ENCODE assay signal across 25 cellular contexts in the genomic region with DNA sequence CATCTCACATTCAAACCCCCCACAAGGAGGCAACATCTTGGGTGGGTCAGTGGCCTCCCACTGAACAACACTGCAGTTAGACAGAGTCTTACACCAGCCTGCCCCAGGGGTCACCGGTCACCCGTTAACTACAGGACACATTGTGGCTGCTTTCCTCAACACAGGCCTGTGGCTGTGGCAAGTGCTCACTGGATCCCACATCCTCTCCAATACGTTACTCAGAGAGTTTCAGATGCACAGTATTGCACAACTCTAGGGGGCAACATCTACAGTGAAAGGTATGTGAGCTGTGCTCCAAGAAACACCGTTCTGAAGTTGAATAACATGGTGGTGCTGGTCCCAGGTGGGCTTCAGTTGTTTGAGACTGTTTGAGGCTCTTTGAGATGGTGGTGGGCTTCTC. TPM values are rescaled to one million over a fixed set of nuclear protein-coding genes. Genes with fewer than 3 reads are reported as not detected.
A peak's percentile ranks its signal among the peaks of the same experiment; 100 is the strongest.
DNase-seq lines count a peak whose midpoint lies in the region; ATAC-seq and TF ChIP-seq lines count a peak whose summit lies in the region.
"Had no signal": no experiment of that assay in that cellular context is flagged by ENCODE, and none has a peak within 500 bp of the region (broad histone marks: within the 10 kb centered on the region; RNA-seq: fewer than 3 reads in every experiment).

No MANE protein-coding gene starts in this region.

- H3K4me3 Mint-ChIP-seq in activated CD4-positive, alpha-beta memory T cell treated with anti-CD3 and anti-CD28 coated beads, Interleukin-2, amount 10 ng/mL, durations not matched to agents 7 days and 5 days = no peak overlapping the region
- H3K4me3 Mint-ChIP-seq in activated CD4-positive, alpha-beta memory T cell treated with anti-CD3 and anti-CD28 coated beads for 36 hours = no peak overlapping the region
- H3K4me3 Mint-ChIP-seq in activated CD8-positive, alpha-beta T cell treated with anti-CD3 and anti-CD28 coated beads, Interleukin-2, amount 10 ng/mL, durations not matched to agents 7 days and 5 days = no peak overlapping the region
- H3K4me3 Mint-ChIP-seq in nephron progenitor cell = no peak overlapping the region
- H3K4me3 Mint-ChIP-seq: HFFc6, T-helper 17 cell had no signal

- H3K36me3 Mint-ChIP-seq in activated CD4-positive, alpha-beta memory T cell treated with anti-CD3 and anti-CD28 coated beads, Interleukin-2, amount 10 ng/mL, durations not matched to agents 7 days and 5 days (ENCODE audit: low read depth) = no peaks in the 10 kb centered on the region
- no peaks in the 10 kb centered on the region for H3K36me3 Mint-ChIP-seq in activated CD4-positive, alpha-beta memory T cell treated with anti-CD3 and anti-CD28 coated beads for 36 hours
- H3K36me3 Mint-ChIP-seq in activated CD8-positive, alpha-beta T cell treated with anti-CD3 and anti-CD28 coated beads, Interleukin-2, amount 10 ng/mL, durations not matched to agents 7 days and 5 days (ENCODE audit: low read depth) = no peaks in the 10 kb centered on the region
- H3K36me3 Mint-ChIP-seq in nephron progenitor cell (ENCODE audit: low read depth) = peaks cover 12% of the 10 kb centered on the region

- peaks cover 2% of the 10 kb centered on the region for H3K27me3 Mint-ChIP-seq in activated CD4-positive, alpha-beta memory T cell treated with anti-CD3 and anti-CD28 coated beads, Interleukin-2, amount 10 ng/mL, durations not matched to agents 7 days and 5 days
- H3K27me3 Mint-ChIP-seq in activated CD4-positive, alpha-beta memory T cell treated with anti-CD3 and anti-CD28 coated beads for 36 hours = no peaks in the 10 kb centered on the region
- H3K27me3 Mint-ChIP-seq in activated CD8-positive, alpha-beta T cell treated with anti-CD3 and anti-CD28 coated beads, Interleukin-2, amount 10 ng/mL, durations not matched to agents 7 days and 5 days (ENCODE audit: low read depth) = peaks cover 7% of the 10 kb centered on the region
- no peaks in the 10 kb centered on the region for H3K27me3 Mint-ChIP-seq in nephron progenitor cell (ENCODE audit: low read depth, poor library complexity)

- peak overlapping the region; percentile 17 for H3K27ac Mint-ChIP-seq in activated CD4-positive, alpha-beta memory T cell treated with anti-CD3 and anti-CD28 coated beads, Interleukin-2, amount 10 ng/mL, durations not matched to agents 7 days and 5 days
- no peak overlapping the region for H3K27ac Mint-ChIP-seq in activated CD4-positive, alpha-beta memory T cell treated with anti-CD3 and anti-CD28 coated beads for 36 hours
- peak overlapping the region; percentile 59 for H3K27ac Mint-ChIP-seq in activated CD8-positive, alpha-beta T cell treated with anti-CD3 and anti-CD28 coated beads, Interleukin-2, amount 10 ng/mL, durations not matched to agents 7 days and 5 days
- peak overlapping the region; percentile 27 for H3K27ac Mint-ChIP-seq in nephron progenitor cell
- H3K27ac Mint-ChIP-seq: HFFc6, T-helper 17 cell had no signal

- no peak for TF ChIP-seq CTCF in nephron progenitor cell (IDR thresholded peaks at IDR 0.05)

- DNase-seq in activated CD4-positive, alpha-beta memory T cell treated with anti-CD3 and anti-CD28 coated beads, Interleukin-2, amount 10 ng/mL, durations not matched to agents 7 days and 5 days = peak; percentile 36
- DNase-seq in activated CD4-positive, alpha-beta memory T cell treated with anti-CD3 and anti-CD28 coated beads for 36 hours = no peak
- DNase-seq in Jurkat, Clone E6-1 (ENCODE audit: low read depth, low spot score) = peak; percentile 82
- DNase-seq in activated CD8-positive, alpha-beta T cell treated with anti-CD3 and anti-CD28 coated beads, Interleukin-2, amount 10 ng/mL, durations not matched to agents 7 days and 5 days = peak; percentile 43
- DNase-seq in nephron progenitor cell (no peak), pons (ENCODE audit: low spot score) (no peak), H4 (ENCODE audit: low spot score) (no peak)
- DNase-seq: activated gamma-delta T cell; aorta; Calu3; central memory CD4-positive, alpha-beta T cell; erythroblast; foreskin keratinocyte; HFFc6; hypothalamus; MM.1S; mucosa of descending colon; NCI-H187 treated with DMSO at 0.1 percent for 48 hours; NCI-H345; Peyer's patch; T-helper 17 cell; uterus; WERI-Rb-1 had no signal

- CTCF ChIA-PET in activated CD4-positive, alpha-beta memory T cell treated with anti-CD3 and anti-CD28 coated beads, Interleukin-2, amount 10 ng/mL, durations not matched to agents 7 days and 5 days (lab: Charles Lee) = interaction anchor here (1.1 kb wide), 1 partner anchor 64 kb away, joined by 4 read pairs; no protein-coding TSS in a partner anchor
- CTCF ChIA-PET in activated CD4-positive, alpha-beta memory T cell treated with anti-CD3 and anti-CD28 coated beads for 36 hours (lab: Charles Lee) = interaction anchor here (0.9 kb wide), 1 partner anchor 94 kb away, joined by 3 read pairs; no protein-coding TSS in a partner anchor
- CTCF ChIA-PET in activated CD8-positive, alpha-beta T cell treated with anti-CD3 and anti-CD28 coated beads, Interleukin-2, amount 10 ng/mL, durations not matched to agents 7 days and 5 days (lab: Charles Lee) = interaction anchor here (0.6 to 6.4 kb wide), 16 partner anchors 9 to 136 kb away, joined by 3 to 69 read pairs (median 5); a partner anchor contains a TSS

- peak; percentile 34 for ATAC-seq in activated CD8-positive, alpha-beta T cell treated with anti-CD3 and anti-CD28 coated beads, Interleukin-2, amount 10 ng/mL, durations not matched to agents 7 days and 5 days
- no peak for ATAC-seq in HG03045 (IDR thresholded peaks at IDR 0.05; ENCODE audit: unreplicated experiment)
- ATAC-seq: foreskin keratinocyte, mucosa of descending colon, T-helper 17 cell had no signal

- intact Hi-C loops in activated CD4-positive, alpha-beta memory T cell treated with anti-CD3 and anti-CD28 coated beads for 36 hours (cut with micrococcal nuclease) = no loop called here

- POLR2A ChIA-PET in activated CD4-positive, alpha-beta memory T cell treated with anti-CD3 and anti-CD28 coated beads, Interleukin-2, amount 10 ng/mL, durations not matched to agents 7 days and 5 days (lab: Charles Lee) = no interaction called here
- POLR2A ChIA-PET in activated CD4-positive, alpha-beta memory T cell treated with anti-CD3 and anti-CD28 coated beads for 36 hours (lab: Charles Lee) = no interaction called here
- POLR2A ChIA-PET in activated CD8-positive, alpha-beta T cell treated with anti-CD3 and anti-CD28 coated beads, Interleukin-2, amount 10 ng/mL, durations not matched to agents 7 days and 5 days (lab: Charles Lee) = interaction anchor here (0.5 to 0.9 kb wide), 2 partner anchors 13 to 826 kb away, joined by 3 read pairs; no protein-coding TSS in a partner anchor

- H3K4me3 ChIP-seq in Jurkat, Clone E6-1 (ENCODE audit: low read length) = no peak overlapping the region
- H3K4me3 ChIP-seq: mucosa of descending colon, Peyer's patch, right atrium auricular region, uterus had no signal

- peaks cover 63% of the 10 kb centered on the region for H3K4me1 Mint-ChIP-seq in activated CD4-positive, alpha-beta memory T cell treated with anti-CD3 and anti-CD28 coated beads, Interleukin-2, amount 10 ng/mL, durations not matched to agents 7 days and 5 days
- H3K4me1 Mint-ChIP-seq in activated CD4-positive, alpha-beta memory T cell treated with anti-CD3 and anti-CD28 coated beads for 36 hours (ENCODE audit: low read depth) = peaks cover 19% of the 10 kb centered on the region
- H3K4me1 Mint-ChIP-seq in activated CD8-positive, alpha-beta T cell treated with anti-CD3 and anti-CD28 coated beads, Interleukin-2, amount 10 ng/mL, durations not matched to agents 7 days and 5 days (ENCODE audit: low read depth) = peaks cover 74% of the 10 kb centered on the region
- peaks cover 55% of the 10 kb centered on the region for H3K4me1 Mint-ChIP-seq in nephron progenitor cell

- H3K9me3 Mint-ChIP-seq in activated CD4-positive, alpha-beta memory T cell treated with anti-CD3 and anti-CD28 coated beads, Interleukin-2, amount 10 ng/mL, durations not matched to agents 7 days and 5 days = no peaks in the 10 kb centered on the region
- no peaks in the 10 kb centered on the region for H3K9me3 Mint-ChIP-seq in activated CD4-positive, alpha-beta memory T cell treated with anti-CD3 and anti-CD28 coated beads for 36 hours
- no peaks in the 10 kb centered on the region for H3K9me3 Mint-ChIP-seq in activated CD8-positive, alpha-beta T cell treated with anti-CD3 and anti-CD28 coated beads, Interleukin-2, amount 10 ng/mL, durations not matched to agents 7 days and 5 days (ENCODE audit: insufficient read depth)
- no peaks in the 10 kb centered on the region for H3K9me3 Mint-ChIP-seq in nephron progenitor cell
- H3K9me3 Mint-ChIP-seq: HFFc6 had no signal

RNA-seq across cellular contexts. Expression of a gene that starts 41.0 kb away (rescaled TPM):
- total RNA-seq in activated CD4-positive, alpha-beta memory T cell treated with anti-CD3 and anti-CD28 coated beads, Interleukin-2, amount 10 ng/mL, durations not matched to agents 7 days and 5 days = 1 to 10 TPM; 2.0 to 4.1 TPM
- 1 to 10 TPM; 3.7 to 5.1 TPM for total RNA-seq in activated CD4-positive, alpha-beta memory T cell treated with anti-CD3 and anti-CD28 coated beads for 36 hours
- polyA plus RNA-seq in Jurkat, Clone E6-1 (2012; ENCODE audit: insufficient read depth, insufficient read length) = 15.1 TPM
- total RNA-seq in activated CD8-positive, alpha-beta T cell treated with anti-CD3 and anti-CD28 coated beads, Interleukin-2, amount 10 ng/mL, durations not matched to agents 7 days and 5 days = 1 to 10 TPM in 1 of 2 experiments, under 1 TPM in 1; 0.90 to 2.1 TPM
- 6.9 and 11.0 TPM in 2 replicates for total RNA-seq in H4 (2014; rRNA removed; shearing (Covaris generic))

Comparison
In these comparisons a context has a peak if more than half of its experiments do, and no peak if none do; other contexts are left out.
1. DNase-seq: peak in activated CD4-positive, alpha-beta memory T cell treated with anti-CD3 and anti-CD28 coated beads, Interleukin-2, amount 10 ng/mL, durations not matched to agents 7 days and 5 days (single experiment), Jurkat, Clone E6-1 (single experiment) and activated CD8-positive, alpha-beta T cell treated with anti-CD3 and anti-CD28 coated beads, Interleukin-2, amount 10 ng/mL, durations not matched to agents 7 days and 5 days (single experiment); none in activated CD4-positive, alpha-beta memory T cell treated with anti-CD3 and anti-CD28 coated beads for 36 hours (single experiment), nephron progenitor cell (single experiment), pons (single experiment) and H4 (single experiment).